Comparison of ENCODE assay signal across 1 cellular context in genomic region chr11:130909650-130910049, GRCh38.
TF ChIP-seq lines count a peak whose summit lies in the region.

No MANE protein-coding gene starts in this region.

TF ChIP-seq in endothelial cell of umbilical vein, 7 proteins besides CTCF, POLR2A, EP300 and RAD21 (continued from another document):
- TF ChIP-seq FOS (IDR thresholded peaks at IDR 0.05; ENCODE audit: borderline replicate concordance, insufficient read depth, low read length), result peak; percentile 75
- TF ChIP-seq MYC (IDR thresholded peaks at IDR 0.05; ENCODE audit: low read depth, low read length), result no peak
- TF ChIP-seq EZH2 (IDR thresholded peaks at IDR 0.05; ENCODE audit: borderline replicate concordance, low read depth, low read length, severe bottlenecking), result no peak
